In genomic region chr2:61670591-61671503, GRCh38 we compare ENCODE assay signal across 8 cellular contexts.
DNase-seq lines count a peak whose midpoint lies in the region; ATAC-seq lines count a peak whose summit lies in the region.

No MANE protein-coding gene starts in this region.

- ATAC-seq in activated CD4-positive, alpha-beta T cell treated with anti-CD3 and anti-CD28 coated beads for 36 hours = peak; percentile 96
- peak; percentile 71 for ATAC-seq in HG02840 (IDR thresholded peaks at IDR 0.05; ENCODE audit: low FRiP score, unreplicated experiment)
- ATAC-seq in T-cell (replicated peaks in 1 of 4) = peak in 3 of 4 experiments; percentile 38 to 47 (median 42)
- peak in 1 of 2 donors; percentile 44 for ATAC-seq in naive thymus-derived CD8-positive, alpha-beta T cell
- ATAC-seq in HG03469 (IDR thresholded peaks at IDR 0.05; ENCODE audit: unreplicated experiment) = no peak

- H3K9me3 Mint-ChIP-seq in activated CD4-positive, alpha-beta T cell treated with anti-CD3 and anti-CD28 coated beads for 36 hours (ENCODE audit: low read depth) = peaks cover 16% of the 10 kb centered on the region
- H3K9me3 Mint-ChIP-seq in T-cell = peaks cover 13 to 21% (median 14%) of the 10 kb centered on the region in 3 donors
- peaks cover 10 to 22% (median 19%) of the 10 kb centered on the region in 9 donors for H3K9me3 Mint-ChIP-seq in naive thymus-derived CD8-positive, alpha-beta T cell

- peak overlapping the region; percentile 32 for H3K4me3 Mint-ChIP-seq in activated CD4-positive, alpha-beta T cell treated with anti-CD3 and anti-CD28 coated beads for 36 hours
- peak overlapping the region; percentile 32 to 59 (median 53) for H3K4me3 Mint-ChIP-seq in T-cell
- H3K4me3 Mint-ChIP-seq in naive thymus-derived CD8-positive, alpha-beta T cell = peak overlapping the region; percentile 48 to 76 (median 70)

- 6 to 9% methylated on average over 3 of the region's 3 CpGs for WGBS in esophagus, 2 donors

- intact Hi-C loops in activated CD4-positive, alpha-beta T cell treated with anti-CD3 and anti-CD28 coated beads for 36 hours (cut with DNase I, micrococcal nuclease) = loop anchor here in 1 of 2 experiments (1.0 kb wide), 2 partner anchors 23 to 92 kb away; no protein-coding TSS in a partner anchor

- DNase-seq in activated CD4-positive, alpha-beta T cell treated with anti-CD3 and anti-CD28 coated beads for 36 hours = peak; percentile 52
- DNase-seq in activated CD4-positive, alpha-beta T cell treated with anti-CD3 and anti-CD28 coated beads for 4 hours = no peak
- DNase-seq in T-cell (peak in 4 of 34 experiments; percentile 2 to 26 (median 10)), T-helper 9 cell (no peak)
- peak in 1 of 10 donors; percentile 4 for DNase-seq in naive thymus-derived CD8-positive, alpha-beta T cell

- no peaks in the 10 kb centered on the region for H3K27me3 Mint-ChIP-seq in activated CD4-positive, alpha-beta T cell treated with anti-CD3 and anti-CD28 coated beads for 36 hours
- no peaks in the 10 kb centered on the region for H3K27me3 Mint-ChIP-seq in T-cell
- peaks cover 0 to 3% (median 0%) of the 10 kb centered on the region in 5 donors for H3K27me3 Mint-ChIP-seq in naive thymus-derived CD8-positive, alpha-beta T cell

- peak overlapping the region; percentile 79 for H3K27ac ChIP-seq in esophagus (ENCODE audit: low read depth in 2 of 2, low read length in 1 of 2)

- H3K4me3 ChIP-seq in esophagus (ENCODE audit: low read depth in 1 of 2, low read length in 2 of 2) = peak overlapping the region in 1 of 2 donors; percentile 8

- no peaks in the 10 kb centered on the region for H3K27me3 ChIP-seq in esophagus (ENCODE audit: control insufficient read depth in 1 of 2, insufficient read depth in 2 of 2, low read length in 2 of 2)

- no peaks in the 10 kb centered on the region for H3K9me3 ChIP-seq in esophagus (ENCODE audit: control insufficient read depth in 2 of 2, insufficient read depth in 1 of 2, low read depth in 1 of 2, low read length in 1 of 2)

- CTCF ChIA-PET in activated CD4-positive, alpha-beta T cell treated with anti-CD3 and anti-CD28 coated beads for 36 hours (lab: Charles Lee) = interaction anchor here (0.9 to 1.8 kb wide), 4 partner anchors 10 to 252 kb away, joined by 3 to 4 read pairs (median 3); no protein-coding TSS in a partner anchor
- CTCF ChIA-PET in T-cell (lab: Charles Lee) = no interaction called here

- no peaks in the 10 kb centered on the region for H3K36me3 ChIP-seq in esophagus (ENCODE audit: control insufficient read depth in 2 of 2, insufficient read depth in 2 of 2, low read length in 1 of 2)

- H3K36me3 Mint-ChIP-seq in activated CD4-positive, alpha-beta T cell treated with anti-CD3 and anti-CD28 coated beads for 36 hours (ENCODE audit: low read depth) = no peaks in the 10 kb centered on the region
- H3K36me3 Mint-ChIP-seq in T-cell = peaks cover 13% of the 10 kb centered on the region
- H3K36me3 Mint-ChIP-seq in naive thymus-derived CD8-positive, alpha-beta T cell = peaks cover 0 to 19% (median 11%) of the 10 kb centered on the region in 3 donors

- H3K4me1 Mint-ChIP-seq in activated CD4-positive, alpha-beta T cell treated with anti-CD3 and anti-CD28 coated beads for 36 hours = peaks cover 20% of the 10 kb centered on the region
- peaks cover 19 to 20% (median 20%) of the 10 kb centered on the region in 3 donors for H3K4me1 Mint-ChIP-seq in T-cell
- H3K4me1 Mint-ChIP-seq in naive thymus-derived CD8-positive, alpha-beta T cell = peaks cover 7 to 20% (median 17%) of the 10 kb centered on the region in 4 donors

- H3K27ac Mint-ChIP-seq in activated CD4-positive, alpha-beta T cell treated with anti-CD3 and anti-CD28 coated beads for 36 hours = peak overlapping the region; percentile 76
- H3K27ac Mint-ChIP-seq in T-cell = peak overlapping the region; percentile 74 to 91
- peak overlapping the region; percentile 79 to 90 (median 84) for H3K27ac Mint-ChIP-seq in naive thymus-derived CD8-positive, alpha-beta T cell

- no peaks in the 10 kb centered on the region for H3K4me1 ChIP-seq in esophagus (ENCODE audit: control insufficient read depth in 2 of 2, insufficient read depth in 2 of 2, low read length in 1 of 2)

- POLR2A ChIA-PET in activated CD4-positive, alpha-beta T cell treated with anti-CD3 and anti-CD28 coated beads for 36 hours (lab: Charles Lee) = no interaction called here
- POLR2A ChIA-PET in T-cell (lab: Charles Lee) = interaction anchor here in 1 of 2 donors (0.6 kb wide), 1 partner anchor 9 kb away, joined by 3 read pairs; no protein-coding TSS in a partner anchor
- POLR2A ChIA-PET in naive thymus-derived CD8-positive, alpha-beta T cell (lab: Charles Lee) = no interaction called here
